ENCODE assay signal across 19 cellular contexts in genomic region chr3:159005148-159005547, GRCh38.
DNase-seq lines count a peak whose midpoint lies in the region; ATAC-seq and TF ChIP-seq lines count a peak whose summit lies in the region.
"Had no signal": no experiment of that assay in that cellular context is flagged by ENCODE, and none has a peak within 500 bp of the region (broad histone marks: within the 10 kb centered on the region; RNA-seq: fewer than 3 reads in every experiment).

No MANE protein-coding gene starts in this region.

- no peak overlapping the region for H2BK5ac ChIP-seq in trophoblast cell (ENCODE audit: low read depth, low read length, poor library complexity)

- DNase-seq in NCI-H82 treated with DMSO at 0.1 percent for 48 hours (lab: John Stamatoyannopoulos, UW; ENCODE audit: unreplicated experiment) (peak; percentile 74), SK-N-SH (peak; percentile 21), cerebellar cortex (ENCODE audit: low spot score) (no peak), trophoblast cell (no peak)
- DNase-seq: 8988T; ACHN; BE2C; C1 segment of cervical spinal cord; CD4-positive, alpha-beta memory T cell; CD4-positive, CD25-positive, alpha-beta regulatory T cell; CD8-positive, alpha-beta memory T cell; COR-L47; DMS79; DND-41; EL; GDM1 had no signal

- no peak overlapping the region for H4K8ac ChIP-seq in trophoblast cell (ENCODE audit: low read depth, low read length)

- H3K14ac ChIP-seq in trophoblast cell (ENCODE audit: low read length): no peak overlapping the region

- H3K79me2 ChIP-seq in SK-N-SH (ENCODE audit: insufficient read depth) (no peaks in the 10 kb centered on the region), trophoblast cell (ENCODE audit: control insufficient read depth, insufficient read depth, low read length, poor library complexity) (no peaks in the 10 kb centered on the region)

- peak in 1 of 2 experiments; percentile 77; a peak in 2 of 4 replicates for TF ChIP-seq EP300 in SK-N-SH (IDR thresholded peaks at IDR 0.05; ENCODE audit: borderline replicate concordance in 1 of 2, low read depth in 1 of 2, low read length in 1 of 2)

- H2BK120ac ChIP-seq in trophoblast cell (ENCODE audit: insufficient read depth, low read length, poor library complexity): no peak overlapping the region

- POLR2A ChIA-PET in SK-N-SH (lab: Yijun Ruan, JAX): no interaction called here

- no peaks in the 10 kb centered on the region for H3K9me2 ChIP-seq in SK-N-SH

- no peak overlapping the region; a peak in 1 of 4 replicates for H3K27ac ChIP-seq in SK-N-SH (ENCODE audit: low read depth in 2 of 2, low read length in 1 of 2)
- no peak overlapping the region for H3K27ac ChIP-seq in trophoblast cell (ENCODE audit: low read depth, low read length)
- H3K27ac ChIP-seq: BLaER1 had no signal

- H2BK12ac ChIP-seq in trophoblast cell (ENCODE audit: low read length): no peak overlapping the region

- H4K20me1 ChIP-seq in SK-N-SH (ENCODE audit: insufficient read depth): no peaks in the 10 kb centered on the region
- H4K20me1 ChIP-seq: BLaER1 had no signal

- H3K9me3 ChIP-seq in SK-N-SH (no peaks in the 10 kb centered on the region), trophoblast cell (ENCODE audit: insufficient read depth, low read depth, low read length) (no peaks in the 10 kb centered on the region)
- H3K9me3 ChIP-seq: BE2C, BLaER1 had no signal

- no peak overlapping the region for H3K9ac ChIP-seq in SK-N-SH
- no peak overlapping the region for H3K9ac ChIP-seq in trophoblast cell (ENCODE audit: low read length)
- H3K9ac ChIP-seq: BLaER1 had no signal

- peaks cover 0 to 10% of the 10 kb centered on the region in 2 experiments; a peak in 3 of 4 replicates for H3K4me1 ChIP-seq in SK-N-SH (ENCODE audit: control insufficient read depth in 1 of 2, insufficient read depth in 2 of 2, low read depth in 1 of 2, low read length in 1 of 2)
- no peaks in the 10 kb centered on the region for H3K4me1 ChIP-seq in trophoblast cell (ENCODE audit: control insufficient read depth in 1 of 2, insufficient read depth in 2 of 2, low read length in 2 of 2)
- H3K4me1 ChIP-seq: BE2C, BLaER1 had no signal

- no peaks in the 10 kb centered on the region for H3K36me3 ChIP-seq in SK-N-SH (replicated peaks in 1 of 2; ENCODE audit: control insufficient read depth in 1 of 2, insufficient read depth in 2 of 2, low read length in 1 of 2)
- H3K36me3 ChIP-seq in trophoblast cell (ENCODE audit: control insufficient read depth in 1 of 2, insufficient read depth in 2 of 2, low read length in 2 of 2): no peaks in the 10 kb centered on the region
- H3K36me3 ChIP-seq: BE2C, BLaER1 had no signal

- no peak overlapping the region for H3K23ac ChIP-seq in trophoblast cell (ENCODE audit: low read length)

- no peak overlapping the region for H3K4me3 ChIP-seq in SK-N-SH (ENCODE audit: low read depth in 2 of 2, low read length in 1 of 2)
- H3K4me3 ChIP-seq in trophoblast cell (ENCODE audit: low read depth, low read length): no peak overlapping the region
- H3K4me3 ChIP-seq: BLaER1, GM12878 had no signal

- H3K4ac ChIP-seq in trophoblast cell (ENCODE audit: low read depth, low read length): no peak overlapping the region

- TF ChIP-seq RAD21 in SK-N-SH (IDR thresholded peaks at IDR 0.05; ENCODE audit: low read length): no peak

- no peak overlapping the region for H3K18ac ChIP-seq in trophoblast cell (ENCODE audit: low read length)

- H2AFZ ChIP-seq in SK-N-SH (ENCODE audit: low read depth) (no peak overlapping the region), trophoblast cell (ENCODE audit: insufficient read depth, low read length, poor library complexity) (no peak overlapping the region)

- H3K27me3 ChIP-seq in SK-N-SH (ENCODE audit: insufficient read depth) (no peaks in the 10 kb centered on the region), trophoblast cell (ENCODE audit: insufficient read depth, low read length) (no peaks in the 10 kb centered on the region)
- H3K27me3 ChIP-seq: BE2C, BLaER1 had no signal

- CTCF ChIA-PET in SK-N-SH (lab: Yijun Ruan, JAX): no interaction called here

- ATAC-seq in GM18867 (IDR thresholded peaks at IDR 0.05; ENCODE audit: unreplicated experiment): no peak
- ATAC-seq: GM12878 had no signal

- TF ChIP-seq CTCF in SK-N-SH (IDR thresholded peaks at IDR 0.05): no peak

- H3K79me1 ChIP-seq in trophoblast cell (ENCODE audit: low read length): no peaks in the 10 kb centered on the region

- H4K91ac ChIP-seq in trophoblast cell (ENCODE audit: low read depth, low read length): no peak overlapping the region

- no peak overlapping the region for H4K12ac ChIP-seq in trophoblast cell (ENCODE audit: low read depth, low read length)

- no peaks in the 10 kb centered on the region for H3F3A ChIP-seq in SK-N-SH (replicated peaks; ENCODE audit: insufficient read depth)

- no peak overlapping the region for H2AK5ac ChIP-seq in trophoblast cell (ENCODE audit: low read length)

- H3K4me2 ChIP-seq in SK-N-SH: no peak overlapping the region
- H3K4me2 ChIP-seq in trophoblast cell (ENCODE audit: low read length): no peak overlapping the region
- H3K4me2 ChIP-seq: BLaER1 had no signal

TF ChIP-seq in SK-N-SH, 30 proteins besides CTCF, POLR2A, EP300 and RAD21:
- TF ChIP-seq RXRA (IDR thresholded peaks at IDR 0.05; ENCODE audit: borderline replicate concordance, low read depth) (no peak), POLR2AphosphoS5 (IDR thresholded peaks at IDR 0.05; ENCODE audit: low read depth, low read length) (no peak), FOSL2 (IDR thresholded peaks at IDR 0.05; ENCODE audit: borderline replicate concordance, low read depth) (no peak), TCF12 (IDR thresholded peaks at IDR 0.05) (peak; percentile 20; the same call in 1 of the 2 replicates), MEF2A (IDR thresholded peaks at IDR 0.05; ENCODE audit: borderline replicate concordance, low read depth) (no peak), ZBTB33 (IDR thresholded peaks at IDR 0.05; ENCODE audit: borderline replicate concordance, low read depth) (no peak), YY1 (IDR thresholded peaks at IDR 0.05; ENCODE audit: low read depth) (no peak), JUND (IDR thresholded peaks at IDR 0.05) (no peak), PBX3 (IDR thresholded peaks at IDR 0.05) (no peak), TEAD4 (IDR thresholded peaks at IDR 0.05; ENCODE audit: borderline replicate concordance, insufficient read depth) (0 out of 2 replicates have a peak, but pooled peaks have one; percentile 15), TAF1 (IDR thresholded peaks at IDR 0.05; ENCODE audit: borderline replicate concordance, low read depth, low read length) (no peak), RCOR1 (IDR thresholded peaks at IDR 0.05; ENCODE audit: low read length) (peak; percentile 60; the same call in 1 of the 2 replicates)

Comparison
In these comparisons a context has a peak if more than half of its experiments do, and no peak if none do; other contexts are left out.
1. DNase-seq: peak in NCI-H82 treated with DMSO at 0.1 percent for 48 hours (single experiment) and SK-N-SH (single experiment); none in cerebellar cortex (single experiment) and trophoblast cell (0 of 2).